1 cellular context compared by ENCODE assay signal in genomic region chr3:185960518-185961288, GRCh38.
TF ChIP-seq lines count a peak whose summit lies in the region.

No MANE protein-coding gene starts in this region.

TF ChIP-seq in HepG2, 621 proteins besides CTCF, POLR2A, EP300 and RAD21 (continued from another document and continues in another):
- TF ChIP-seq AHDC1 (CRISPR knock-in tag; IDR thresholded peaks at IDR 0.05; ENCODE audit: borderline replicate concordance) = peak; percentile 61; the same call in 1 of the 2 replicates
- TF ChIP-seq FOXO1 (CRISPR knock-in tag; IDR thresholded peaks at IDR 0.05) = no peak
- peak; percentile 63; the same call in 1 of the 2 replicates for TF ChIP-seq ZFX (CRISPR knock-in tag; IDR thresholded peaks at IDR 0.05; ENCODE audit: low read depth)
- TF ChIP-seq ZMYM3 (CRISPR knock-in tag; IDR thresholded peaks at IDR 0.05) = 0 out of 2 replicates have a peak, but pooled peaks have one; percentile 13
- 0 out of 2 replicates have a peak, but pooled peaks have one; percentile 40 for TF ChIP-seq KAT7 (CRISPR knock-in tag; IDR thresholded peaks at IDR 0.05; ENCODE audit: borderline replicate concordance)
- TF ChIP-seq ZNF891 (CRISPR knock-in tag; IDR thresholded peaks at IDR 0.05) = no peak
- TF ChIP-seq CEBPG (CRISPR knock-in tag; IDR thresholded peaks at IDR 0.05) = peak; percentile 48
- peak; percentile 22; the same call in 1 of the 2 replicates for TF ChIP-seq KDM2A (CRISPR knock-in tag; IDR thresholded peaks at IDR 0.05; ENCODE audit: borderline replicate concordance, low read depth)
- TF ChIP-seq CREM (IDR thresholded peaks at IDR 0.05) = 0 out of 2 replicates have a peak, but pooled peaks have one; percentile 16
- no peak for TF ChIP-seq CREM (CRISPR knock-in tag; IDR thresholded peaks at IDR 0.05)
- TF ChIP-seq ZBTB1 (CRISPR knock-in tag; IDR thresholded peaks at IDR 0.05; ENCODE audit: borderline replicate concordance) = no peak
- TF ChIP-seq PATZ1 (CRISPR knock-in tag; IDR thresholded peaks at IDR 0.05) = peak; percentile 51; the same call in 1 of the 2 replicates
- 0 out of 2 replicates have a peak, but pooled peaks have one; percentile 65 for TF ChIP-seq THAP7 (CRISPR knock-in tag; IDR thresholded peaks at IDR 0.05)
- 0 out of 2 replicates have a peak, but pooled peaks have one; percentile 17 for TF ChIP-seq YEATS4 (CRISPR knock-in tag; IDR thresholded peaks at IDR 0.05; ENCODE audit: borderline replicate concordance)
- TF ChIP-seq PPARG (CRISPR knock-in tag; conservative IDR thresholded peaks at IDR 0.05) = 0 out of 2 replicates have a peak, but pooled peaks have one; percentile 18
- 0 out of 2 replicates have a peak, but pooled peaks have one; percentile 28 for TF ChIP-seq ZNF430 (CRISPR knock-in tag; IDR thresholded peaks at IDR 0.05)
- TF ChIP-seq GTF3A (CRISPR knock-in tag; conservative IDR thresholded peaks at IDR 0.05) = no peak
- TF ChIP-seq FOXP4 (CRISPR knock-in tag; IDR thresholded peaks at IDR 0.05) = peak; percentile 13; the same call in 1 of the 2 replicates
- peak; percentile 65 for TF ChIP-seq ZC3H4 (CRISPR knock-in tag; IDR thresholded peaks at IDR 0.05; ENCODE audit: borderline replicate concordance)
- TF ChIP-seq FOSL2 (CRISPR knock-in tag; IDR thresholded peaks at IDR 0.05) = peak; percentile 36
- TF ChIP-seq TAF15 (IDR thresholded peaks at IDR 0.05; ENCODE audit: low read depth, low read length, poor library complexity, severe bottlenecking) = no peak
- TF ChIP-seq FOXJ3 (CRISPR knock-in tag; IDR thresholded peaks at IDR 0.05; ENCODE audit: borderline replicate concordance) = 0 out of 2 replicates have a peak, but pooled peaks have one; percentile 10
- peak; percentile 63 for TF ChIP-seq ZFY (CRISPR knock-in tag; IDR thresholded peaks at IDR 0.05)
- 0 out of 2 replicates have a peak, but pooled peaks have one; percentile 32 for TF ChIP-seq ZFP1 (CRISPR knock-in tag; IDR thresholded peaks at IDR 0.05)
- TF ChIP-seq NFATC3 (CRISPR knock-in tag; IDR thresholded peaks at IDR 0.05) = 0 out of 2 replicates have a peak, but pooled peaks have one; percentile 78
- peak; percentile 30; the same call in 1 of the 2 replicates for TF ChIP-seq THAP11 (CRISPR knock-in tag; IDR thresholded peaks at IDR 0.05)
- no peak for TF ChIP-seq ZNF775 (CRISPR knock-in tag; IDR thresholded peaks at IDR 0.05; ENCODE audit: borderline replicate concordance)
- TF ChIP-seq ZMYM4 (CRISPR knock-in tag; IDR thresholded peaks at IDR 0.05) = peak; percentile 48; the same call in 1 of the 2 replicates
- TF ChIP-seq SIX4 (CRISPR knock-in tag; IDR thresholded peaks at IDR 0.05) = no peak
- TF ChIP-seq ELF3 (CRISPR knock-in tag; IDR thresholded peaks at IDR 0.05) = peak; percentile 46
- TF ChIP-seq ARID5B (CRISPR knock-in tag; IDR thresholded peaks at IDR 0.05) = peak; percentile 45
- 0 out of 2 replicates have a peak, but pooled peaks have one; percentile 46 for TF ChIP-seq ZNF782 (CRISPR knock-in tag; IDR thresholded peaks at IDR 0.05; ENCODE audit: borderline replicate concordance)
- 0 out of 2 replicates have a peak, but pooled peaks have one; percentile 52 for TF ChIP-seq ZMYM2 (CRISPR knock-in tag; IDR thresholded peaks at IDR 0.05)
- peak; percentile 44; the same call in 1 of the 2 replicates for TF ChIP-seq KDM6A (CRISPR knock-in tag; IDR thresholded peaks at IDR 0.05; ENCODE audit: low read depth)
- TF ChIP-seq ETV5 (CRISPR knock-in tag; IDR thresholded peaks at IDR 0.05; ENCODE audit: borderline replicate concordance) = peak; percentile 30; the same call in 1 of the 2 replicates
- TF ChIP-seq SAP130 (CRISPR knock-in tag; IDR thresholded peaks at IDR 0.05; ENCODE audit: low read depth) = peak; percentile 58
- TF ChIP-seq MAX (IDR thresholded peaks at IDR 0.05) = peak; percentile 32; the same call in 1 of the 2 replicates
- TF ChIP-seq FOSL1 (CRISPR knock-in tag; IDR thresholded peaks at IDR 0.05; ENCODE audit: borderline replicate concordance) = no peak
- no peak for TF ChIP-seq IKZF4 (CRISPR knock-in tag; IDR thresholded peaks at IDR 0.05; ENCODE audit: borderline replicate concordance, low read depth, not compliant biosample characterization)
- TF ChIP-seq GABPA (IDR thresholded peaks at IDR 0.05; ENCODE audit: low read depth, low read length) = no peak
- peak; percentile 22; the same call in 1 of the 2 replicates for TF ChIP-seq GABPA (CRISPR knock-in tag; IDR thresholded peaks at IDR 0.05; ENCODE audit: low read depth)
- peak; percentile 32; the same call in 1 of the 2 replicates for TF ChIP-seq NR2C2 (CRISPR knock-in tag; IDR thresholded peaks at IDR 0.05; ENCODE audit: borderline replicate concordance)
- no peak for TF ChIP-seq RNF219 (CRISPR knock-in tag; IDR thresholded peaks at IDR 0.05)
- peak; percentile 74 for TF ChIP-seq ASH2L (IDR thresholded peaks at IDR 0.05; ENCODE audit: insufficient read length, low read depth, low read length)
- TF ChIP-seq MED1 (CRISPR knock-in tag; IDR thresholded peaks at IDR 0.05) = peak; percentile 54; the same call in 1 of the 2 replicates
- TF ChIP-seq BCL3 (CRISPR knock-in tag; IDR thresholded peaks at IDR 0.05) = no peak
- 0 out of 2 replicates have a peak, but pooled peaks have one; percentile 15 for TF ChIP-seq NCOA2 (CRISPR knock-in tag; IDR thresholded peaks at IDR 0.05)
